ENCODE assay signal across 8 cellular contexts in the genomic region with DNA sequence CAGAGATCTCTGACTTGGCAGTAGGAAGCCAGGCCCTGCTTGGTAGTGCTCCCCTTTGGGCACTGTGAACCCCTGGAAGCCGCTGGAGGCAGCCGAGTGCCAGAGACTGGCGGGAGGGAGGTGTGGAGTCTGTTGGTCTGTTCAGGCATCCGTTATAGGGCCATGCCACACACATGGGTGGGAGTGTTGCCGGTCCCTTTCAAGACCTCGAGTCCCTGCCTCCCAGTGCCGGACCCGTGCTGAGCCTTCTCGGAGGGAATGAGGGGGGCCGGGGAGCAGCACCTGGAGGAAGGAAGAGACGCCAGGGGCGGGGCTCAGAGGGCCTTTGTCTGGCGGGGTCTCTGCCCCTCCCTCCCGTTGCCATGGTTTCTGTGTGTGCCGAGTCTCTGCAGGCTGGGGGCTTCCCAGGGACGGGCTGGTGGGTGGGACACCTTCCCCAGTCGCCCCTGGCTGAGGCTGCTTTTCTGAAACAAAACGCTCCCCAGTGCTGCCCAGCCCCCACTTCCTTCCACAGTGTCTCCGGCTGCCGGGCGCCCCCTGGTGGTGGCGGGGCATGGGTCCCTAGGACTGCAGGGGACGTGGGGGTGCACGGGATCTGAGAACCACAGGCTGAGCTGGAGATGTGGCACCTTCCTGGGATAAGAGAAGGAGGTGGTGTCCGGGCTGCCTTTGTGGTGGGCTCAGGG. TPM values are rescaled to one million over a fixed set of nuclear protein-coding genes. Genes with fewer than 3 reads are reported as not detected.
DNase-seq lines count a peak whose midpoint lies in the region; ATAC-seq and TF ChIP-seq lines count a peak whose summit lies in the region.

No MANE protein-coding gene starts in this region.

- H3K27me3 Mint-ChIP-seq in activated naive CD8-positive, alpha-beta T cell treated with anti-CD3 and anti-CD28 coated beads, Interleukin-2, amount 50 U/mL, for 24 hours: no peaks in the 10 kb centered on the region
- H3K27me3 Mint-ChIP-seq in progenitor cell of endocrine pancreas (no peaks in the 10 kb centered on the region), type B pancreatic cell (no peaks in the 10 kb centered on the region)

- H4K20me1 ChIP-seq in GM23248 (ENCODE audit: insufficient read depth): no peaks in the 10 kb centered on the region
- peaks cover 95% of the 10 kb centered on the region for H4K20me1 ChIP-seq in Loucy (ENCODE audit: insufficient read depth, low read length, poor library complexity, severe bottlenecking)

- peak overlapping the region; percentile 75 for H3K4me3 Mint-ChIP-seq in activated naive CD8-positive, alpha-beta T cell treated with anti-CD3 and anti-CD28 coated beads, Interleukin-2, amount 50 U/mL, for 24 hours
- H3K4me3 Mint-ChIP-seq in progenitor cell of endocrine pancreas (ENCODE audit: low read depth): peak overlapping the region; percentile 37
- H3K4me3 Mint-ChIP-seq in type B pancreatic cell: peak overlapping the region; percentile 79

- H3K9me3 ChIP-seq in GM23248 (ENCODE audit: low read depth): no peaks in the 10 kb centered on the region
- H3K9me3 ChIP-seq in Loucy (ENCODE audit: insufficient read depth, low read depth, low read length): no peaks in the 10 kb centered on the region
- no peaks in the 10 kb centered on the region for H3K9me3 ChIP-seq in heart left ventricle

- H2AFZ ChIP-seq in GM23248 (no peak overlapping the region), Loucy (ENCODE audit: low read length) (no peak overlapping the region)

- H3F3A ChIP-seq in GM23248 (ENCODE audit: insufficient read depth): peaks cover 45% of the 10 kb centered on the region
- peaks cover 3% of the 10 kb centered on the region; the same call in 1 of the 2 replicates for H3F3A ChIP-seq in Loucy (ENCODE audit: low read depth)

- in situ Hi-C loops in GM23248 (cut with MboI): no loop called here

- peak overlapping the region; percentile 82 for H3K4me2 ChIP-seq in GM23248 (ENCODE audit: unreplicated experiment)
- peak overlapping the region; percentile 86 for H3K4me2 ChIP-seq in Loucy (ENCODE audit: low read depth, low read length, poor library complexity, severe bottlenecking)

- H3K27me3 ChIP-seq in GM23248 (replicated peaks; ENCODE audit: insufficient read depth) (no peaks in the 10 kb centered on the region), Loucy (ENCODE audit: insufficient read depth, low read length, poor library complexity, severe bottlenecking) (no peaks in the 10 kb centered on the region), heart left ventricle (no peaks in the 10 kb centered on the region)

- ATAC-seq in activated naive CD8-positive, alpha-beta T cell treated with anti-CD3 and anti-CD28 coated beads, Interleukin-2, amount 50 U/mL, for 24 hours: peak; percentile 79
- ATAC-seq in heart left ventricle: peak; percentile 62 to 77 (median 74)

- H3K79me2 ChIP-seq in GM23248 (ENCODE audit: insufficient read depth) (peaks cover 92% of the 10 kb centered on the region), Loucy (ENCODE audit: insufficient read depth, low read length) (peaks cover 96% of the 10 kb centered on the region)

- H3K36me3 ChIP-seq in GM23248 (ENCODE audit: low read depth): no peaks in the 10 kb centered on the region; the same call in 1 of the 2 replicates
- H3K36me3 ChIP-seq in Loucy (ENCODE audit: insufficient read depth, low read length): peaks cover 38% of the 10 kb centered on the region; the same call in 1 of the 2 replicates
- peaks cover 0 to 54% (median 6%) of the 10 kb centered on the region in 9 donors for H3K36me3 ChIP-seq in heart left ventricle

- H3K9me3 Mint-ChIP-seq in activated naive CD8-positive, alpha-beta T cell treated with anti-CD3 and anti-CD28 coated beads, Interleukin-2, amount 50 U/mL, for 24 hours: no peaks in the 10 kb centered on the region
- H3K9me3 Mint-ChIP-seq in progenitor cell of endocrine pancreas (ENCODE audit: low read depth) (no peaks in the 10 kb centered on the region), type B pancreatic cell (no peaks in the 10 kb centered on the region)

- H3K27ac ChIP-seq in GM23248 (peak overlapping the region; percentile 91), heart left ventricle (peak overlapping the region; percentile 85 to 99 (median 94))

- TF ChIP-seq POLR2A in heart left ventricle (IDR thresholded peaks at IDR 0.05): no peak

- H3K4me1 Mint-ChIP-seq in activated naive CD8-positive, alpha-beta T cell treated with anti-CD3 and anti-CD28 coated beads, Interleukin-2, amount 50 U/mL, for 24 hours: peaks cover 86% of the 10 kb centered on the region
- H3K4me1 Mint-ChIP-seq in progenitor cell of endocrine pancreas (ENCODE audit: low read depth) (peaks cover 30% of the 10 kb centered on the region), type B pancreatic cell (ENCODE audit: unreplicated experiment) (peaks cover 24% of the 10 kb centered on the region)

- H3K4me3 ChIP-seq in GM23248 (peak overlapping the region; percentile 62), Loucy (ENCODE audit: low read length, poor library complexity, severe bottlenecking) (peak overlapping the region; percentile 75), heart left ventricle (peak overlapping the region; percentile 6 to 58 (median 49))

- H3K9me2 ChIP-seq in GM23248 (ENCODE audit: insufficient read depth) (no peaks in the 10 kb centered on the region), Loucy (replicated peaks; ENCODE audit: low read depth, low read length) (no peaks in the 10 kb centered on the region)

- 4 to 7% methylated on average over 19 to 24 of the region's 25 CpGs for WGBS in GM23248 (ENCODE audit: low coverage in 1 of 2, low lambda C conversion rate in 2 of 2, missing lambda C conversion rate in 2 of 2), 2 experiments
- WGBS in heart left ventricle, 4 donors: 1 to 5% (median 2%) methylated on average over 11 to 25 of the region's 25 CpGs

- intact Hi-C loops in heart left ventricle (cut with DNase I): loop anchor here in 5 of 10 donors (1.0 to 2.0 kb wide), 3 partner anchors 19 to 27 kb away; no protein-coding TSS in a partner anchor

- H3K9ac ChIP-seq in GM23248 (peak overlapping the region; percentile 77), Loucy (ENCODE audit: low read depth, low read length, poor library complexity, severe bottlenecking) (peak overlapping the region; percentile 66)

- H3K27ac Mint-ChIP-seq in activated naive CD8-positive, alpha-beta T cell treated with anti-CD3 and anti-CD28 coated beads, Interleukin-2, amount 50 U/mL, for 24 hours: peak overlapping the region; percentile 97
- peak overlapping the region; percentile 91 for H3K27ac Mint-ChIP-seq in progenitor cell of endocrine pancreas
- peak overlapping the region; percentile 51 for H3K27ac Mint-ChIP-seq in type B pancreatic cell

- DNase-seq in EH (ENCODE audit: low read depth) (peak; percentile 49), GM23248 (peak; percentile 94), SW480 (ENCODE audit: low spot score) (peak; percentile 75), heart left ventricle (peak; percentile 91 to 95 (median 93)), progenitor cell of endocrine pancreas (ENCODE audit: low spot score, unreplicated experiment) (peak; percentile 97), type B pancreatic cell (ENCODE audit: extremely low spot score, unreplicated experiment) (peak; percentile 95)
- peak; percentile 98 for DNase-seq in activated naive CD8-positive, alpha-beta T cell treated with anti-CD3 and anti-CD28 coated beads, Interleukin-2, amount 50 U/mL, for 24 hours

- H3K4me1 ChIP-seq in GM23248 (ENCODE audit: insufficient read depth) (peaks cover 50% of the 10 kb centered on the region), Loucy (ENCODE audit: insufficient read depth, low read length, poor library complexity, severe bottlenecking) (peaks cover 42% of the 10 kb centered on the region), heart left ventricle (peaks cover 34 to 100% (median 96%) of the 10 kb centered on the region in 12 donors)

- peak; percentile 93 for TF ChIP-seq CTCF in Loucy (conservative IDR thresholded peaks at IDR 0.05; ENCODE audit: low read length)
- peak; percentile 95 to 99 (median 98) for TF ChIP-seq CTCF in heart left ventricle (IDR thresholded peaks at IDR 0.05)
- peak; percentile 99 for TF ChIP-seq CTCF in progenitor cell of endocrine pancreas (IDR thresholded peaks at IDR 0.05; ENCODE audit: unreplicated experiment)
- peak; percentile 100 for TF ChIP-seq CTCF in type B pancreatic cell (conservative IDR thresholded peaks at IDR 0.05)

- peaks cover 14% of the 10 kb centered on the region for H3K36me3 Mint-ChIP-seq in activated naive CD8-positive, alpha-beta T cell treated with anti-CD3 and anti-CD28 coated beads, Interleukin-2, amount 50 U/mL, for 24 hours (ENCODE audit: low read depth)
- peaks cover 2% of the 10 kb centered on the region for H3K36me3 Mint-ChIP-seq in progenitor cell of endocrine pancreas (ENCODE audit: insufficient read depth)
- H3K36me3 Mint-ChIP-seq in type B pancreatic cell: peaks cover 3% of the 10 kb centered on the region

RNA-seq across cellular contexts. Expression of a gene that starts 10.0 kb away (rescaled TPM):
- total RNA-seq in GM23248 (2014; rRNA removed; shearing (Covaris generic)): 393 and 427 TPM in 2 replicates
- 424 and 426 TPM in 2 replicates for polyA plus RNA-seq in GM23248 (2016; fragmentation: Nextera tagmentation; extraction: Ambion mirVana)
- total RNA-seq in heart left ventricle: 100 to 1,000 TPM; 106 to 365 (median 140) TPM
- polyA plus RNA-seq in heart left ventricle: 100 to 1,000 TPM in 1 of 2 donors, 10 to 100 TPM in 1; 93.2 to 180 TPM
- 158 and 171 TPM in 2 replicates for total RNA-seq in progenitor cell of endocrine pancreas
- total RNA-seq in type B pancreatic cell (ENCODE audit: low replicate concordance): 140 and 145 TPM in 2 replicates

RNA-seq across cellular contexts. Expression of a gene that starts 23.0 kb away (rescaled TPM):
- 8.8 and 13.3 TPM in 2 replicates for total RNA-seq in GM23248 (2014; rRNA removed; shearing (Covaris generic))
- polyA plus RNA-seq in GM23248 (2016; fragmentation: Nextera tagmentation; extraction: Ambion mirVana) (7.6 and 8.4 TPM in 2 replicates), heart left ventricle (10 to 100 TPM; 21.1 to 37.5 TPM)
- total RNA-seq in heart left ventricle (10 to 100 TPM; 12.9 to 60.1 (median 17.8) TPM), progenitor cell of endocrine pancreas (24.6 and 27.6 TPM in 2 replicates), type B pancreatic cell (ENCODE audit: low replicate concordance) (18.4 and 34.8 TPM in 2 replicates)

RNA-seq across cellular contexts. Expression of a gene that starts 32.9 kb away (rescaled TPM):
- not detected in 2 replicates for total RNA-seq in GM23248 (2014; rRNA removed; shearing (Covaris generic))
- not detected in 2 replicates for polyA plus RNA-seq in GM23248 (2016; fragmentation: Nextera tagmentation; extraction: Ambion mirVana)
- total RNA-seq in heart left ventricle: 10 to 100 TPM in 8 of 9 donors, 1 to 10 TPM in 1; 8.8 to 68.3 (median 31.5) TPM
- 10 to 100 TPM in 1 of 2 donors, 1 to 10 TPM in 1; 1.3 to 29.7 TPM for polyA plus RNA-seq in heart left ventricle
- total RNA-seq in progenitor cell of endocrine pancreas: not detected in 2 replicates
- not detected in 2 replicates for total RNA-seq in type B pancreatic cell (ENCODE audit: low replicate concordance)

RNA-seq across cellular contexts. Expression of a gene that starts 40.9 kb away (rescaled TPM):
- total RNA-seq in GM23248 (2014; rRNA removed; shearing (Covaris generic)): under 0.01 TPM in 1 of 2 replicates, not detected in the other
- polyA plus RNA-seq in GM23248 (2016; fragmentation: Nextera tagmentation; extraction: Ambion mirVana) (0.36 and 0.93 TPM in 2 replicates), heart left ventricle (1 to 10 TPM; 1.0 to 8.8 TPM)
- total RNA-seq in heart left ventricle (10 to 100 TPM in 3 of 9 donors, 1 to 10 TPM in 6; 3.6 to 14.8 (median 8.4) TPM), progenitor cell of endocrine pancreas (43.5 and 44.7 TPM in 2 replicates), type B pancreatic cell (ENCODE audit: low replicate concordance) (6.0 and 11.0 TPM in 2 replicates)

RNA-seq across cellular contexts. Expression of a gene that starts 46.3 kb away (rescaled TPM):
- 86.6 and 90.2 TPM in 2 replicates for total RNA-seq in GM23248 (2014; rRNA removed; shearing (Covaris generic))
- polyA plus RNA-seq in GM23248 (2016; fragmentation: Nextera tagmentation; extraction: Ambion mirVana) (85.4 and 90.6 TPM in 2 replicates), heart left ventricle (100 to 1,000 TPM in 1 of 2 donors, 10 to 100 TPM in 1; 80.5 to 106 TPM)
- total RNA-seq in heart left ventricle (10 to 100 TPM; 47.5 to 94.9 (median 61.4) TPM), progenitor cell of endocrine pancreas (49.0 and 58.7 TPM in 2 replicates), type B pancreatic cell (ENCODE audit: low replicate concordance) (60.9 and 80.5 TPM in 2 replicates)

Comparison
In these comparisons a context has a peak if more than half of its experiments do, and no peak if none do; other contexts are left out.
1. Peak in every context shown above with its lines: DNase-seq, ATAC-seq, H3K4me3 ChIP-seq and H3K27ac ChIP-seq.